37 cellular contexts compared by ENCODE assay signal in the genomic region with DNA sequence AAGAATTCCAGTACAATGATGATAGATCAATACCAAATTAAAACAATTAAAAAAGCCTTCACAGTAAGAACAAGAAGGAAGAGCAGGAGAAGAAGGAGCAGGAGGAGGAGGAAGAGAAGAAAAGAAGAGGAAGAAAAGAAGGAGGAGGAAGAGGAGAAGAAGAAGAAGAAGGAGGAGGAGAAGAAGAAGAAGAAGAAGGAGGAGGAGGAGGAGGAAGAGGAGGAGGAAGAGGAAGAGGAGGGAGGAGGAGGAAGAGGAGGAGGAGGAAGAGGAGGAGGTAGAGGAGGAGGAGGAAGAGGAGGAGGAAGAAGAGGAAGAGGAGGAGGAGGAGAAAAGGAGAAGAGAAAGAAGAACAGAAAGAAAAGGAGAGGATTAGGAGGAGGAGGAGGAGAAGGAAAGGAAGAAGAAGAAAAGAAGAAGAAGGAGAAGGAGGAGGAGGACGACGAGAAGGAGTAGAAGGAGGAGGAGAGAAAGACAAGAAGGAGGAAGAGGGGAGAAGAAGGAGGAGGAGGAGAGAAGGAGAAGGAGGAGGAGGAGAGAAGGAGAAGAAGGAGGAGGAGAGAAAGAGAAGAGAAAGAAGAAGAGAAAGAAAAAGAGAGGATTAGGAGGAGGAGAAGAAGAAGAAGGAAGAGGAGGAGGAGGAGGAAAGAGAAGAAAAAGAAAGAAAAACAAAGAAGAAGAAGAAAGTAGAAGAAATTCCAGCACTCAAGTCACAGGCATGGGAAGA.
DNase-seq lines count a peak whose midpoint lies in the region; ATAC-seq, FAIRE-seq and TF ChIP-seq lines count a peak whose summit lies in the region.
"Had no signal": no experiment of that assay in that cellular context is flagged by ENCODE, and none has a peak within 500 bp of the region (broad histone marks: within the 10 kb centered on the region; RNA-seq: fewer than 3 reads in every experiment).

No MANE protein-coding gene starts in this region.

- H3K27ac ChIP-seq in HEK293 (ENCODE audit: extremely low read depth, low read depth, low read length) (no peak overlapping the region), K562 (ENCODE audit: extremely low read depth, low read depth, low read length) (no peak overlapping the region)
- H3K27ac ChIP-seq: 22Rv1; A549; BLaER1; BLaER1 treated with 17β-estradiol and CSF1 and Interleukin-3, amounts not matched to agents 10 nM and 100 nM; C4-2B had no signal

- no peak for DNase-seq in activated naive CD8-positive, alpha-beta T cell treated with anti-CD3 and anti-CD28 coated beads, Interleukin-2, amount 10 ng/mL, durations not matched to agents 7 days and 5 days
- no peak for DNase-seq in activated naive CD8-positive, alpha-beta T cell treated with anti-CD3 and anti-CD28 coated beads, Interleukin-2, amount 50 U/mL, for 24 hours
- DNase-seq in natural killer cell (no peak), K562 (ENCODE audit: extremely low read depth in 1 of 4, low spot score in 3 of 4) (no peak), amygdala (lab: John Stamatoyannopoulos, UW) (no peak), NCI-H1417 treated with DMSO at 0.1 percent for 48 hours (lab: John Stamatoyannopoulos, UW) (no peak)
- DNase-seq in natural killer cell treated with Interleukin-12 subunit alpha and Interleukin-12 subunit beta and Interleukin-15 and Interleukin-18, amount 100 ng/mL, for 72 hours (ENCODE audit: low spot score), result no peak
- DNase-seq: 8988T; ACHN; AML-193; BE2C; C1 segment of cervical spinal cord; Caco-2; Calu3; CD4-positive, alpha-beta memory T cell; CD4-positive, alpha-beta T cell; CD4-positive, CD25-positive, alpha-beta regulatory T cell; CD8-positive, alpha-beta memory T cell; CD8-positive, alpha-beta T cell; COR-L47; DMS 273 treated with DMSO at 0.1 percent for 48 hours; DMS153; DMS53; DMS79; DMS79 treated with DMSO at 0.1 percent for 48 hours; DND-41; EL had no signal

- no peak for TF ChIP-seq EP300 in K562 (IDR thresholded peaks at IDR 0.05; ENCODE audit: low read length)

- peak overlapping the region; percentile 45 for H3K27ac Mint-ChIP-seq in activated naive CD8-positive, alpha-beta T cell treated with anti-CD3 and anti-CD28 coated beads, Interleukin-2, amount 10 ng/mL, durations not matched to agents 7 days and 5 days
- no peak overlapping the region for H3K27ac Mint-ChIP-seq in activated naive CD8-positive, alpha-beta T cell treated with anti-CD3 and anti-CD28 coated beads, Interleukin-2, amount 50 U/mL, for 24 hours
- no peak overlapping the region for H3K27ac Mint-ChIP-seq in natural killer cell
- no peak overlapping the region for H3K27ac Mint-ChIP-seq in natural killer cell treated with Interleukin-12 subunit alpha and Interleukin-12 subunit beta and Interleukin-15 and Interleukin-18, amount 100 ng/mL, for 72 hours
- H3K27ac Mint-ChIP-seq: B cell; CD4-positive, alpha-beta memory T cell; CD4-positive, alpha-beta T cell; CD4-positive, CD25-positive, alpha-beta regulatory T cell; CD8-positive, alpha-beta memory T cell; CD8-positive, alpha-beta T cell had no signal

- CTCF ChIA-PET in HEK293 (lab: Yijun Ruan, JAX) (no interaction called here), K562 (lab: Yijun Ruan, JAX; ENCODE audit: low intra/inter-chr PET ratio) (no interaction called here)

- in situ Hi-C loops in K562 (cut with MboI), result no loop called here

- no peak overlapping the region for H3K4me3 ChIP-seq in HEK293 (ENCODE audit: low read depth, low read length)
- H3K4me3 ChIP-seq in K562, result no peak overlapping the region
- H3K4me3 ChIP-seq: A549; BLaER1; BLaER1 treated with 17β-estradiol and CSF1 and Interleukin-3, amounts not matched to agents 10 nM and 100 nM had no signal

- no peaks in the 10 kb centered on the region for H3K9me3 Mint-ChIP-seq in activated naive CD8-positive, alpha-beta T cell treated with anti-CD3 and anti-CD28 coated beads, Interleukin-2, amount 10 ng/mL, durations not matched to agents 7 days and 5 days
- no peaks in the 10 kb centered on the region for H3K9me3 Mint-ChIP-seq in activated naive CD8-positive, alpha-beta T cell treated with anti-CD3 and anti-CD28 coated beads, Interleukin-2, amount 50 U/mL, for 24 hours
- no peaks in the 10 kb centered on the region for H3K9me3 Mint-ChIP-seq in natural killer cell
- no peaks in the 10 kb centered on the region for H3K9me3 Mint-ChIP-seq in natural killer cell treated with Interleukin-12 subunit alpha and Interleukin-12 subunit beta and Interleukin-15 and Interleukin-18, amount 100 ng/mL, for 72 hours
- H3K9me3 Mint-ChIP-seq: CD4-positive, alpha-beta T cell; CD8-positive, alpha-beta memory T cell; CD8-positive, alpha-beta T cell had no signal

- H3K4me2 ChIP-seq in K562 (ENCODE audit: insufficient read depth, low read length), result no peak overlapping the region
- H3K4me2 ChIP-seq: A549; BLaER1; BLaER1 treated with 17β-estradiol and CSF1 and Interleukin-3, amounts not matched to agents 10 nM and 100 nM had no signal

- H2AFZ ChIP-seq in K562 (ENCODE audit: low read depth, low read length), result no peak overlapping the region

- TF ChIP-seq RAD21 in K562 (CRISPR knock-in tag; conservative IDR thresholded peaks at IDR 0.05 in 1 of 2, IDR thresholded peaks at IDR 0.05 in 1 of 2), result no peak

- no peaks in the 10 kb centered on the region for H3K36me3 Mint-ChIP-seq in activated naive CD8-positive, alpha-beta T cell treated with anti-CD3 and anti-CD28 coated beads, Interleukin-2, amount 10 ng/mL, durations not matched to agents 7 days and 5 days
- H3K36me3 Mint-ChIP-seq in activated naive CD8-positive, alpha-beta T cell treated with anti-CD3 and anti-CD28 coated beads, Interleukin-2, amount 50 U/mL, for 24 hours (ENCODE audit: low read depth), result no peaks in the 10 kb centered on the region
- no peaks in the 10 kb centered on the region for H3K36me3 Mint-ChIP-seq in natural killer cell
- H3K36me3 Mint-ChIP-seq in natural killer cell treated with Interleukin-12 subunit alpha and Interleukin-12 subunit beta and Interleukin-15 and Interleukin-18, amount 100 ng/mL, for 72 hours, result no peaks in the 10 kb centered on the region
- H3K36me3 Mint-ChIP-seq: CD14-positive monocyte; CD4-positive, alpha-beta memory T cell; CD4-positive, CD25-positive, alpha-beta regulatory T cell; CD8-positive, alpha-beta memory T cell; CD8-positive, alpha-beta T cell had no signal

- no peak overlapping the region for H3K9ac ChIP-seq in K562 (ENCODE audit: insufficient read depth in 1 of 2, low read depth in 2 of 2, low read length in 2 of 2)
- H3K9ac ChIP-seq: BLaER1; BLaER1 treated with 17β-estradiol and CSF1 and Interleukin-3, amounts not matched to agents 10 nM and 100 nM had no signal

- FAIRE-seq in K562 (lab: Jason Lieb, UNC), result no peak
- FAIRE-seq: A204.1, A549, D721Med had no signal

- TF ChIP-seq CTCF in natural killer cell (IDR thresholded peaks at IDR 0.05) (peak; percentile 13), HEK293 (tag by site-specific recombination; IDR thresholded peaks at IDR 0.05) (no peak), K562 (IDR thresholded peaks at IDR 0.05 in 2 of 3, conservative IDR thresholded peaks at IDR 0.05 in 1 of 3; ENCODE audit: insufficient read depth in 2 of 3, low read depth in 1 of 3, low read length in 3 of 3) (no peak)

- ATAC-seq in activated naive CD8-positive, alpha-beta T cell treated with anti-CD3 and anti-CD28 coated beads, Interleukin-2, amount 10 ng/mL, durations not matched to agents 7 days and 5 days (ENCODE audit: low read depth), result no peak
- ATAC-seq in activated naive CD8-positive, alpha-beta T cell treated with anti-CD3 and anti-CD28 coated beads, Interleukin-2, amount 50 U/mL, for 24 hours, result no peak
- ATAC-seq in natural killer cell, result no peak
- ATAC-seq in natural killer cell treated with Interleukin-12 subunit alpha and Interleukin-12 subunit beta and Interleukin-15 and Interleukin-18, amount 100 ng/mL, for 72 hours, result no peak
- ATAC-seq in K562, result no peak
- ATAC-seq: A549; CD8-positive, alpha-beta T cell had no signal

- H3K27me3 ChIP-seq in K562 (ENCODE audit: control insufficient read depth in 2 of 2, insufficient read depth in 2 of 2, low read length in 2 of 2), result no peaks in the 10 kb centered on the region
- H3K27me3 ChIP-seq: BE2C; BLaER1; BLaER1 treated with 17β-estradiol and CSF1 and Interleukin-3, amounts not matched to agents 10 nM and 100 nM had no signal

- H3K9me1 ChIP-seq in K562 (ENCODE audit: control insufficient read depth, insufficient read depth, low read length), result peaks cover 3% of the 10 kb centered on the region

- H3K4me1 Mint-ChIP-seq in activated naive CD8-positive, alpha-beta T cell treated with anti-CD3 and anti-CD28 coated beads, Interleukin-2, amount 10 ng/mL, durations not matched to agents 7 days and 5 days, result no peaks in the 10 kb centered on the region
- H3K4me1 Mint-ChIP-seq in activated naive CD8-positive, alpha-beta T cell treated with anti-CD3 and anti-CD28 coated beads, Interleukin-2, amount 50 U/mL, for 24 hours, result no peaks in the 10 kb centered on the region
- H3K4me1 Mint-ChIP-seq in natural killer cell, result no peaks in the 10 kb centered on the region
- H3K4me1 Mint-ChIP-seq in natural killer cell treated with Interleukin-12 subunit alpha and Interleukin-12 subunit beta and Interleukin-15 and Interleukin-18, amount 100 ng/mL, for 72 hours (ENCODE audit: low read depth in 2 of 2), result peaks cover 0 to 2% of the 10 kb centered on the region in 2 donors
- H3K4me1 Mint-ChIP-seq: CD14-positive monocyte; CD4-positive, alpha-beta memory T cell; CD4-positive, CD25-positive, alpha-beta regulatory T cell; CD8-positive, alpha-beta memory T cell had no signal

- no peak overlapping the region for H3K4me3 Mint-ChIP-seq in activated naive CD8-positive, alpha-beta T cell treated with anti-CD3 and anti-CD28 coated beads, Interleukin-2, amount 10 ng/mL, durations not matched to agents 7 days and 5 days
- H3K4me3 Mint-ChIP-seq in activated naive CD8-positive, alpha-beta T cell treated with anti-CD3 and anti-CD28 coated beads, Interleukin-2, amount 50 U/mL, for 24 hours, result no peak overlapping the region
- H3K4me3 Mint-ChIP-seq in natural killer cell, result no peak overlapping the region
- no peak overlapping the region for H3K4me3 Mint-ChIP-seq in natural killer cell treated with Interleukin-12 subunit alpha and Interleukin-12 subunit beta and Interleukin-15 and Interleukin-18, amount 100 ng/mL, for 72 hours
- H3K4me3 Mint-ChIP-seq: B cell; CD14-positive monocyte; CD4-positive, alpha-beta memory T cell; CD4-positive, alpha-beta T cell; CD4-positive, CD25-positive, alpha-beta regulatory T cell; CD8-positive, alpha-beta memory T cell; CD8-positive, alpha-beta T cell had no signal

- H3K9me3 ChIP-seq in HEK293 (ENCODE audit: control insufficient read depth, insufficient read depth, low read depth, low read length) (no peaks in the 10 kb centered on the region), K562 (replicated peaks; ENCODE audit: control insufficient read depth, insufficient read depth, low read depth, low read length) (no peaks in the 10 kb centered on the region)
- H3K9me3 ChIP-seq: A549; BE2C; BLaER1; BLaER1 treated with 17β-estradiol and CSF1 and Interleukin-3, amounts not matched to agents 10 nM and 100 nM; Caco-2 had no signal

- intact Hi-C loops in natural killer cell (cut with micrococcal nuclease) (no loop called here), K562 (cut with micrococcal nuclease) (no loop called here)

- H3K36me3 ChIP-seq in HEK293 (ENCODE audit: control insufficient read depth in 2 of 2, insufficient read depth in 1 of 2, low read length in 2 of 2) (no peaks in the 10 kb centered on the region), K562 (ENCODE audit: control insufficient read depth, insufficient read depth, low read length) (no peaks in the 10 kb centered on the region)
- H3K36me3 ChIP-seq: BE2C; BLaER1; BLaER1 treated with 17β-estradiol and CSF1 and Interleukin-3, amounts not matched to agents 10 nM and 100 nM had no signal

- H3K4me1 ChIP-seq in HEK293 (ENCODE audit: control insufficient read depth, insufficient read depth, low read length) (no peaks in the 10 kb centered on the region), K562 (replicated peaks in 1 of 2; ENCODE audit: control insufficient read depth in 2 of 2, insufficient read depth in 2 of 2, low read length in 2 of 2) (no peaks in the 10 kb centered on the region)
- H3K4me1 ChIP-seq: A549, BE2C, Caco-2 had no signal

- H3K79me2 ChIP-seq in K562 (ENCODE audit: control insufficient read depth, insufficient read depth, low read length), result no peaks in the 10 kb centered on the region

- POLR2A ChIA-PET in activated naive CD8-positive, alpha-beta T cell treated with anti-CD3 and anti-CD28 coated beads, Interleukin-2, amount 10 ng/mL, durations not matched to agents 7 days and 5 days (lab: Charles Lee), result no interaction called here
- POLR2A ChIA-PET in HEK293 (lab: Yijun Ruan, JAX) (no interaction called here), K562 (lab: Yijun Ruan, JAX) (interaction anchor here (0.6 to 1.8 kb wide), 2 partner anchors 9 to 42 kb away, joined by 3 to 7 read pairs; no protein-coding TSS in a partner anchor)

- H3K27me3 Mint-ChIP-seq in activated naive CD8-positive, alpha-beta T cell treated with anti-CD3 and anti-CD28 coated beads, Interleukin-2, amount 10 ng/mL, durations not matched to agents 7 days and 5 days, result peaks cover 7% of the 10 kb centered on the region
- peaks cover 2% of the 10 kb centered on the region for H3K27me3 Mint-ChIP-seq in activated naive CD8-positive, alpha-beta T cell treated with anti-CD3 and anti-CD28 coated beads, Interleukin-2, amount 50 U/mL, for 24 hours
- peaks cover 3 to 24% of the 10 kb centered on the region in 2 donors for H3K27me3 Mint-ChIP-seq in natural killer cell (ENCODE audit: low read depth in 2 of 2)
- H3K27me3 Mint-ChIP-seq in natural killer cell treated with Interleukin-12 subunit alpha and Interleukin-12 subunit beta and Interleukin-15 and Interleukin-18, amount 100 ng/mL, for 72 hours, result peaks cover 13 to 28% of the 10 kb centered on the region in 2 donors
- H3K27me3 Mint-ChIP-seq: CD4-positive, CD25-positive, alpha-beta regulatory T cell had no signal

- no peaks in the 10 kb centered on the region for H4K20me1 ChIP-seq in K562 (replicated peaks; ENCODE audit: control insufficient read depth, insufficient read depth, low read length)
- H4K20me1 ChIP-seq: BLaER1; BLaER1 treated with 17β-estradiol and CSF1 and Interleukin-3, amounts not matched to agents 10 nM and 100 nM had no signal

- no peak for TF ChIP-seq POLR2A in K562 (conservative IDR thresholded peaks at IDR 0.05)

- BruUV-seq in K562 (replicated peaks; lab: Mats Ljungman, UMichigan), result no TSS peak

- no CpG with 5 or more reads among the region's 2 CpGs for WGBS in K562 (ENCODE audit: insufficient coverage, low coverage, missing lambda C conversion rate)
